10 cellular contexts compared by ENCODE assay signal in genomic region chr10:24762161-24762924, GRCh38. TPM values are rescaled to one million over a fixed set of nuclear protein-coding genes. Genes with fewer than 3 reads are reported as not detected.
A peak's percentile ranks its signal among the peaks of the same experiment; 100 is the strongest.
DNase-seq lines count a peak whose midpoint lies in the region; ATAC-seq and TF ChIP-seq lines count a peak whose summit lies in the region.
"Had no signal": no experiment of that assay in that cellular context is flagged by ENCODE, and none has a peak within 500 bp of the region (broad histone marks: within the 10 kb centered on the region; RNA-seq: fewer than 3 reads in every experiment).

No MANE protein-coding gene starts in this region.

- H2BK5ac ChIP-seq in H9 (ENCODE audit: insufficient read length, low read length) = no peak overlapping the region
- no peak overlapping the region for H2BK5ac ChIP-seq in trophoblast cell (ENCODE audit: low read depth, low read length, poor library complexity)

- H3K4me2 ChIP-seq in H9 (ENCODE audit: insufficient read depth, insufficient read length, low read length) (peak overlapping the region; percentile 15), PC-9 (peak overlapping the region; percentile 34), trophoblast cell (ENCODE audit: low read length) (no peak overlapping the region), OCI-LY7 (ENCODE audit: low read length) (no peak overlapping the region)

- H3K9ac ChIP-seq in H9 (ENCODE audit: extremely low read depth, insufficient read length, low read length) (no peak overlapping the region), trophoblast cell (ENCODE audit: low read length) (no peak overlapping the region)

- H3K79me1 ChIP-seq in H9 (ENCODE audit: insufficient read depth, low read depth, low read length, poor library complexity, severe bottlenecking) (no peaks in the 10 kb centered on the region), trophoblast cell (ENCODE audit: low read length) (no peaks in the 10 kb centered on the region)

- TF ChIP-seq CTCF in H9 (conservative IDR thresholded peaks at IDR 0.05) (no peak), PC-9 (conservative IDR thresholded peaks at IDR 0.05) (no peak), fibroblast of mammary gland (conservative IDR thresholded peaks at IDR 0.05; ENCODE audit: control insufficient read depth, insufficient read depth, low read depth, low read length) (no peak), OCI-LY7 (conservative IDR thresholded peaks at IDR 0.05; ENCODE audit: low read length) (no peak)

- no peak overlapping the region for H4K12ac ChIP-seq in trophoblast cell (ENCODE audit: low read depth, low read length)

- H2AK5ac ChIP-seq in H9 (ENCODE audit: insufficient read length, low read length) (no peak overlapping the region), trophoblast cell (ENCODE audit: low read length) (no peak overlapping the region)

- peak overlapping the region in 2 of 3 experiments; percentile 0 to 63; a peak in 3 of 7 replicates for H3K27ac Mint-ChIP-seq in H9
- H3K27ac Mint-ChIP-seq in activated CD8-positive, alpha-beta memory T cell treated with anti-CD3 and anti-CD28 coated beads, Interleukin-2, amount 10 ng/mL, durations not matched to agents 7 days and 5 days = no peak overlapping the region

- peaks cover 5% of the 10 kb centered on the region; the same call in 1 of the 2 replicates for H3K4me1 ChIP-seq in H9 (ENCODE audit: insufficient read depth, low read length)
- H3K4me1 ChIP-seq in PC-9 (replicated peaks; ENCODE audit: insufficient read depth) = peaks cover 18% of the 10 kb centered on the region
- H3K4me1 ChIP-seq in trophoblast cell (ENCODE audit: control insufficient read depth in 1 of 2, insufficient read depth in 2 of 2, low read length in 2 of 2) = peaks cover 0 to 2% of the 10 kb centered on the region in 2 experiments
- H3K4me1 ChIP-seq in OCI-LY7 (ENCODE audit: insufficient read depth, low read length, poor library complexity, severe bottlenecking) = no peaks in the 10 kb centered on the region

- no peaks in the 10 kb centered on the region for H3K23me2 ChIP-seq in H9 (ENCODE audit: insufficient read length, low read depth, low read length, poor library complexity, severe bottlenecking)

- H2AFZ ChIP-seq in H9 (ENCODE audit: low read length) (peak overlapping the region; percentile 85), PC-9 (no peak overlapping the region), trophoblast cell (ENCODE audit: insufficient read depth, low read length, poor library complexity) (no peak overlapping the region), OCI-LY7 (ENCODE audit: low read length) (no peak overlapping the region)

- no peak for ATAC-seq in activated CD8-positive, alpha-beta memory T cell treated with anti-CD3 and anti-CD28 coated beads, Interleukin-2, amount 10 ng/mL, durations not matched to agents 7 days and 5 days

- H3K79me2 ChIP-seq in H9 (ENCODE audit: insufficient read depth, low read length) (no peaks in the 10 kb centered on the region), PC-9 (ENCODE audit: low read depth) (no peaks in the 10 kb centered on the region), trophoblast cell (ENCODE audit: control insufficient read depth, insufficient read depth, low read length, poor library complexity) (no peaks in the 10 kb centered on the region), OCI-LY7 (ENCODE audit: insufficient read depth, low read depth, low read length) (no peaks in the 10 kb centered on the region)

- H3K4me1 Mint-ChIP-seq in H9 = peaks cover 13 to 18% of the 10 kb centered on the region in 2 experiments
- peaks cover 3% of the 10 kb centered on the region for H3K4me1 Mint-ChIP-seq in activated CD8-positive, alpha-beta memory T cell treated with anti-CD3 and anti-CD28 coated beads, Interleukin-2, amount 10 ng/mL, durations not matched to agents 7 days and 5 days

- H3K23ac ChIP-seq in H9 (ENCODE audit: insufficient read length, low read depth, low read length) (no peak overlapping the region), trophoblast cell (ENCODE audit: low read length) (no peak overlapping the region)

- H3K36me3 Mint-ChIP-seq in H9 (ENCODE audit: insufficient read depth in 1 of 3, low read depth in 3 of 3) = peaks cover 15 to 33% (median 21%) of the 10 kb centered on the region in 3 experiments
- H3K36me3 Mint-ChIP-seq in activated CD8-positive, alpha-beta memory T cell treated with anti-CD3 and anti-CD28 coated beads, Interleukin-2, amount 10 ng/mL, durations not matched to agents 7 days and 5 days = peaks cover 2% of the 10 kb centered on the region

- H3K18ac ChIP-seq in H9 (ENCODE audit: insufficient read length, low read depth, low read length) (no peak overlapping the region), trophoblast cell (ENCODE audit: low read length) (no peak overlapping the region)

- no peaks in the 10 kb centered on the region; the same call in 1 of the 2 replicates for H3K27me3 Mint-ChIP-seq in H9 (ENCODE audit: low read depth)
- H3K27me3 Mint-ChIP-seq in activated CD8-positive, alpha-beta memory T cell treated with anti-CD3 and anti-CD28 coated beads, Interleukin-2, amount 10 ng/mL, durations not matched to agents 7 days and 5 days = peaks cover 3% of the 10 kb centered on the region

- no peak overlapping the region for H3K56ac ChIP-seq in H9 (ENCODE audit: insufficient read length, low read depth, low read length)

- CTCF ChIA-PET in PC-9 (lab: Charles Lee) (no interaction called here), OCI-LY7 (lab: Charles Lee; ENCODE audit: unreplicated experiment) (no interaction called here)
- CTCF ChIA-PET in activated CD8-positive, alpha-beta memory T cell treated with anti-CD3 and anti-CD28 coated beads, Interleukin-2, amount 10 ng/mL, durations not matched to agents 7 days and 5 days (lab: Charles Lee) = no interaction called here

- peaks cover 23 to 29% of the 10 kb centered on the region in 2 experiments for H3K9me3 Mint-ChIP-seq in H9
- peaks cover 5% of the 10 kb centered on the region for H3K9me3 Mint-ChIP-seq in activated CD8-positive, alpha-beta memory T cell treated with anti-CD3 and anti-CD28 coated beads, Interleukin-2, amount 10 ng/mL, durations not matched to agents 7 days and 5 days (ENCODE audit: low read depth)

- intact Hi-C loops in PC-9 (cut with micrococcal nuclease; ENCODE audit: unreplicated experiment) (loop anchor here (2.0 kb wide), 2 partner anchors 38 to 52 kb away; no protein-coding TSS in a partner anchor), OCI-LY7 (cut with micrococcal nuclease; ENCODE audit: unreplicated experiment) (no loop called here), posterior vena cava (cut with DNase I) (no loop called here)

- H3K9me3 ChIP-seq in H9 (ENCODE audit: control insufficient read depth, low read depth, low read length) (no peaks in the 10 kb centered on the region), PC-9 (ENCODE audit: insufficient read depth, low read depth) (no peaks in the 10 kb centered on the region), trophoblast cell (ENCODE audit: insufficient read depth, low read depth, low read length) (peaks cover 5% of the 10 kb centered on the region), OCI-LY7 (ENCODE audit: low read length) (no peaks in the 10 kb centered on the region)

- H3K14ac ChIP-seq in H9 (ENCODE audit: insufficient read depth, low read length) (no peak overlapping the region), trophoblast cell (ENCODE audit: low read length) (no peak overlapping the region)

- no TSS peak for BruUV-seq in PC-9 (replicated peaks; lab: Mats Ljungman, UMichigan)
- no TSS peak for BruUV-seq in OCI-LY7 (replicated peaks; lab: Mats Ljungman, UMichigan)

- H2BK15ac ChIP-seq in H9 (ENCODE audit: low read depth, low read length) = no peak overlapping the region

- H3K4me3 ChIP-seq in PC-9 = no peak overlapping the region
- H3K4me3 ChIP-seq in fibroblast of mammary gland (ENCODE audit: control insufficient read depth, low read depth, low read length) = no peak overlapping the region
- no peak overlapping the region for H3K4me3 ChIP-seq in trophoblast cell (ENCODE audit: low read depth, low read length)
- no peak overlapping the region for H3K4me3 ChIP-seq in OCI-LY7 (ENCODE audit: low read depth, low read length, poor library complexity, severe bottlenecking)
- H3K4me3 ChIP-seq: lung had no signal

- POLR2A ChIA-PET in PC-9 (lab: Charles Lee; ENCODE audit: unreplicated experiment) (interaction anchor here (0.8 kb wide), 1 partner anchor 37 kb away, joined by 9 read pairs; no protein-coding TSS in a partner anchor), OCI-LY7 (lab: Charles Lee) (no interaction called here)

- no peaks in the 10 kb centered on the region for H3K9me2 ChIP-seq in PC-9 (ENCODE audit: insufficient read depth)
- no peaks in the 10 kb centered on the region for H3K9me2 ChIP-seq in OCI-LY7 (ENCODE audit: insufficient read depth, low read length)

- DNase-seq in H9 (no peak), PC-9 (peak in 1 of 2 experiments; percentile 68), fibroblast of mammary gland (ENCODE audit: low read depth) (peak; percentile 21), trophoblast cell (no peak), OCI-LY7 (ENCODE audit: low spot score) (no peak), posterior vena cava (ENCODE audit: low spot score) (no peak), kidney tubule cell (ENCODE audit: low spot score) (no peak)
- DNase-seq in activated CD8-positive, alpha-beta memory T cell treated with anti-CD3 and anti-CD28 coated beads, Interleukin-2, amount 10 ng/mL, durations not matched to agents 7 days and 5 days = no peak
- DNase-seq: activated naive CD4-positive, alpha-beta T cell treated with anti-CD3 and anti-CD28 coated beads, Interleukin-2, amount 50 U/mL, for 16 hours had no signal

- no peak overlapping the region for H4K8ac ChIP-seq in H9 (replicated peaks; ENCODE audit: insufficient read length, low read depth, low read length)
- H4K8ac ChIP-seq in trophoblast cell (ENCODE audit: low read depth, low read length) = no peak overlapping the region

- no peak overlapping the region for H3T11ph ChIP-seq in H9 (ENCODE audit: low read length)

- H3K4ac ChIP-seq in H9 (ENCODE audit: low read depth, low read length) (no peak overlapping the region), trophoblast cell (ENCODE audit: low read depth, low read length) (no peak overlapping the region)

- no peak overlapping the region for H4K5ac ChIP-seq in H9 (ENCODE audit: insufficient read length, low read depth, low read length)

- H2BK20ac ChIP-seq in H9 (ENCODE audit: low read depth, low read length, poor library complexity, severe bottlenecking) = no peak overlapping the region

- no CpG with 5 or more reads among the region's 8 CpGs for WGBS in H9 (ENCODE audit: extremely low coverage, insufficient read length, low lambda C conversion rate)
- no CpG with 5 or more reads among the region's 8 CpGs for WGBS in trophoblast cell (ENCODE audit: extremely low coverage, insufficient coverage, insufficient read length)

- no peak overlapping the region for H3K27ac ChIP-seq in H9 (ENCODE audit: insufficient read length, low read depth, low read length)
- 0 out of 2 replicates have a peak overlapping the region, but pooled peaks have one; percentile 9 for H3K27ac ChIP-seq in PC-9
- H3K27ac ChIP-seq in trophoblast cell (ENCODE audit: low read depth, low read length) = peak overlapping the region; percentile 8
- H3K27ac ChIP-seq in OCI-LY7 (ENCODE audit: low read depth, low read length, poor library complexity, severe bottlenecking) = no peak overlapping the region

- H4K20me1 ChIP-seq in H9 (ENCODE audit: control insufficient read depth, insufficient read depth, insufficient read length) (no peaks in the 10 kb centered on the region), PC-9 (ENCODE audit: insufficient read depth) (no peaks in the 10 kb centered on the region), OCI-LY7 (ENCODE audit: insufficient read depth, low read length) (no peaks in the 10 kb centered on the region)

- H3F3A ChIP-seq in PC-9 (ENCODE audit: insufficient read depth, low read depth) = peaks cover 6% of the 10 kb centered on the region; the same call in 1 of the 2 replicates

- H2BK120ac ChIP-seq in H9 (ENCODE audit: low read depth, low read length, poor library complexity, severe bottlenecking) (no peak overlapping the region), trophoblast cell (ENCODE audit: insufficient read depth, low read length, poor library complexity) (no peak overlapping the region)

- H3K4me3 Mint-ChIP-seq in H9 = no peak overlapping the region
- H3K4me3 Mint-ChIP-seq in activated CD8-positive, alpha-beta memory T cell treated with anti-CD3 and anti-CD28 coated beads, Interleukin-2, amount 10 ng/mL, durations not matched to agents 7 days and 5 days = no peak overlapping the region

- H3K36me3 ChIP-seq in PC-9 (ENCODE audit: low read depth) (no peaks in the 10 kb centered on the region), trophoblast cell (ENCODE audit: control insufficient read depth in 1 of 2, insufficient read depth in 2 of 2, low read length in 2 of 2) (no peaks in the 10 kb centered on the region), OCI-LY7 (ENCODE audit: insufficient read depth, low read length) (no peaks in the 10 kb centered on the region)

- no peak overlapping the region for H2BK12ac ChIP-seq in H9 (ENCODE audit: insufficient read length, low read depth, low read length)
- no peak overlapping the region for H2BK12ac ChIP-seq in trophoblast cell (ENCODE audit: low read length)

- H3K27me3 ChIP-seq in H9 (ENCODE audit: insufficient read depth, low read length) (no peaks in the 10 kb centered on the region), PC-9 (ENCODE audit: insufficient read depth, low read depth) (no peaks in the 10 kb centered on the region), trophoblast cell (ENCODE audit: insufficient read depth, low read length) (no peaks in the 10 kb centered on the region)

- H4K91ac ChIP-seq in H9 (ENCODE audit: insufficient read length, low read depth, low read length) (no peak overlapping the region), trophoblast cell (ENCODE audit: low read depth, low read length) (no peak overlapping the region)

RNA-seq across cellular contexts. Expression of gene ARHGAP21, which starts 38.7 kb away (rescaled TPM):
- 49.5 and 59.4 TPM in 2 replicates for total RNA-seq in H9 (2021)
- 93.1 and 115 TPM in 2 replicates for total RNA-seq in PC-9 (2021)
- polyA plus RNA-seq in trophoblast cell (2013) = 65.0 and 66.8 TPM in 2 replicates
- total RNA-seq in OCI-LY7 (2014; rRNA removed; shearing (Covaris generic)) = 24.2 and 24.3 TPM in 2 replicates
- 44.9 and 52.5 TPM in 2 replicates for total RNA-seq in OCI-LY7 (2022)
- 100 to 1,000 TPM; 121 to 167 TPM for total RNA-seq in posterior vena cava
- total RNA-seq in activated CD8-positive, alpha-beta memory T cell treated with anti-CD3 and anti-CD28 coated beads, Interleukin-2, amount 10 ng/mL, durations not matched to agents 7 days and 5 days = 10 to 100 TPM; 32.7 to 34.1 TPM

Comparison
In these comparisons a context has a peak if more than half of its experiments do, and no peak if none do; other contexts are left out.
1. H3K27ac ChIP-seq: peak in PC-9 (single experiment) and trophoblast cell (single experiment); none in H9 (single experiment) and OCI-LY7 (single experiment).
2. H3K4me2 ChIP-seq: peak in H9 (single experiment) and PC-9 (single experiment); none in trophoblast cell (single experiment) and OCI-LY7 (single experiment).